ENCODE assay signal across 15 cellular contexts in genomic region chrX:81168391-81168790, GRCh38.
A peak's percentile ranks its signal among the peaks of the same experiment; 100 is the strongest.
DNase-seq lines count a peak whose midpoint lies in the region; ATAC-seq and TF ChIP-seq lines count a peak whose summit lies in the region.
"Had no signal": no experiment of that assay in that cellular context is flagged by ENCODE, and none has a peak within 500 bp of the region (broad histone marks: within the 10 kb centered on the region; RNA-seq: fewer than 3 reads in every experiment).

No MANE protein-coding gene starts in this region.

- no peak overlapping the region for H2AFZ ChIP-seq in OCI-LY3 (ENCODE audit: low read depth, low read length)

- H3K9me3 ChIP-seq in OCI-LY3 (ENCODE audit: insufficient read depth, low read length): no peaks in the 10 kb centered on the region
- H3K9me3 ChIP-seq: BLaER1 treated with 17β-estradiol and CSF1 and Interleukin-3, amounts not matched to agents 10 nM and 100 nM had no signal

- no peak overlapping the region for H3K4me3 ChIP-seq in OCI-LY3 (ENCODE audit: low read length)
- H3K4me3 ChIP-seq: BLaER1 treated with 17β-estradiol and CSF1 and Interleukin-3, amounts not matched to agents 10 nM and 100 nM had no signal

- H3K27me3 ChIP-seq in OCI-LY3 (ENCODE audit: low read depth, low read length): no peaks in the 10 kb centered on the region

- H3K79me2 ChIP-seq in OCI-LY3 (ENCODE audit: low read length): no peaks in the 10 kb centered on the region

- no peak for TF ChIP-seq CTCF in OCI-LY3 (IDR thresholded peaks at IDR 0.05; ENCODE audit: low read depth, low read length)

- H3K36me3 ChIP-seq in OCI-LY3 (replicated peaks; ENCODE audit: low read depth, low read length): no peaks in the 10 kb centered on the region
- H3K36me3 ChIP-seq: BLaER1 treated with 17β-estradiol and CSF1 and Interleukin-3, amounts not matched to agents 10 nM and 100 nM had no signal

- peak; percentile 85 for ATAC-seq in GM18868 (IDR thresholded peaks at IDR 0.05; ENCODE audit: unreplicated experiment)
- ATAC-seq in HG02852 (IDR thresholded peaks at IDR 0.05; ENCODE audit: unreplicated experiment): peak; percentile 77
- no peak for ATAC-seq in HG03457 (IDR thresholded peaks at IDR 0.05; ENCODE audit: unreplicated experiment)

- H3K27ac ChIP-seq in OCI-LY3 (ENCODE audit: low read length): no peak overlapping the region
- H3K27ac ChIP-seq: BLaER1 treated with 17β-estradiol and CSF1 and Interleukin-3, amounts not matched to agents 10 nM and 100 nM; HL-60; KMS-11 had no signal

- DNase-seq in kidney tubule cell (ENCODE audit: low spot score): peak; percentile 22
- DNase-seq in stimulated activated CD4-positive, alpha-beta T cell treated with anti-CD3 and anti-CD28 coated beads, Interleukin-4, amount 100 ng/mL, for 24 hours: no peak
- DNase-seq in stimulated activated CD4-positive, alpha-beta T cell treated with anti-CD3 and anti-CD28 coated beads, Interleukin-4, amount 100 ng/mL, for 1 hour: no peak
- DNase-seq: CD8-positive, alpha-beta memory T cell; COR-L47; DMS79; GDM1; H9 had no signal

- no peaks in the 10 kb centered on the region for H4K20me1 ChIP-seq in OCI-LY3 (ENCODE audit: insufficient read depth, low read length)
- H4K20me1 ChIP-seq: BLaER1 treated with 17β-estradiol and CSF1 and Interleukin-3, amounts not matched to agents 10 nM and 100 nM had no signal

- peaks cover 13% of the 10 kb centered on the region for H3K4me1 ChIP-seq in OCI-LY3 (ENCODE audit: low read length)
- H3K4me1 ChIP-seq: BLaER1 treated with 17β-estradiol and CSF1 and Interleukin-3, amounts not matched to agents 10 nM and 100 nM had no signal

- H3K9ac ChIP-seq in OCI-LY3 (ENCODE audit: low read length): no peak overlapping the region
- H3K9ac ChIP-seq: BLaER1 treated with 17β-estradiol and CSF1 and Interleukin-3, amounts not matched to agents 10 nM and 100 nM; KMS-11 had no signal

- H3K4me2 ChIP-seq in OCI-LY3 (ENCODE audit: low read length): peak overlapping the region; percentile 34; the same call in 1 of the 2 replicates
- H3K4me2 ChIP-seq: BLaER1 treated with 17β-estradiol and CSF1 and Interleukin-3, amounts not matched to agents 10 nM and 100 nM; KMS-11 had no signal
